ENCODE assay signal across 8 cellular contexts in the genomic region with DNA sequence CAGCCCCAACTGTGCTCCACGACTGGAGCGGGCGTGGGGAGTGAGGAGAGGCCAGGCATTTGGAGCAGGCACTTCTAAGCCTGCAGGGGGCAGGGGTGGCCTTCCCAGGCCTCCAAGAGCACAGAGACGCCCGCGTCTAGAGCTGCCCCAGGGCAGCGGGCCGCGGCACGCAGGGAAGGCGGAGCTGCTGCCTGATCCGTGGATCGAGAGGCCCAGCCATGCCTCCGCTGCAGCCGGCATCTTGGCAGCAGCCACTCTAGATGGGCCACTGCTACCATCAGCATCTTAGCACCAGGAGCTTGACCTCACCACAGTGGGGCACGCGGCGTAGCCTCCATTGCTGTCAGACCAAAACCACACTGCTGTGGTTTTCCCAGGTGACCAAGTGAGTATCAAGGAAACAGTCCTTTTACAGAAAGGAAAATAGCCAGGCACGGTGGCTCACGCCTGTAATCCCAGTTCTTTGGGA. TPM values are rescaled to one million over a fixed set of nuclear protein-coding genes. Genes with fewer than 3 reads are reported as not detected.
DNase-seq lines count a peak whose midpoint lies in the region; ATAC-seq, FAIRE-seq and TF ChIP-seq lines count a peak whose summit lies in the region.

No MANE protein-coding gene starts in this region.

- H3K9ac ChIP-seq in GM12878 (ENCODE audit: control insufficient read depth, insufficient read depth, low read length), result no peak overlapping the region

- in situ Hi-C loops in GM13977 (cut with MboI; ENCODE audit: low pct_unique_long_range_greater_than_20kb, low sequenced_read_pairs, unreplicated experiment) (no loop called here), GM12878 (cut with MboI) (no loop called here)

- H3K27ac ChIP-seq in A673 (ENCODE audit: low read depth, low read length, poor library complexity, severe bottlenecking), result no peak overlapping the region
- H3K27ac ChIP-seq in SJSA1, result no peak overlapping the region
- H3K27ac ChIP-seq in GM12878 (ENCODE audit: control insufficient read depth, insufficient read depth), result no peak overlapping the region

- no peak for TF ChIP-seq POLR2A in GM12878 (IDR thresholded peaks at IDR 0.05; ENCODE audit: low read depth, low read length)

- H3K36me3 Mint-ChIP-seq in immature natural killer cell, result no peaks in the 10 kb centered on the region

- intact Hi-C loops in A673 (cut with micrococcal nuclease; ENCODE audit: unreplicated experiment) (no loop called here), GM12878 (cut with micrococcal nuclease; ENCODE audit: unreplicated experiment) (no loop called here)

- RAD21 ChIA-PET in GM12878 (lab: Charles Lee; ENCODE audit: unreplicated experiment), result no interaction called here

- H3K4me3 ChIP-seq in A673 (ENCODE audit: low read depth, low read length, poor library complexity, severe bottlenecking) (no peak overlapping the region), SJSA1 (no peak overlapping the region), GM12878 (no peak overlapping the region)

- FAIRE-seq in GM12878 (lab: Jason Lieb, UNC), result no peak

- H3K4me3 Mint-ChIP-seq in immature natural killer cell, result peak overlapping the region in 3 of 5 donors; percentile 16 to 68 (median 21)

- peaks cover 0 to 4% (median 2%) of the 10 kb centered on the region in 3 donors for H3K27me3 Mint-ChIP-seq in immature natural killer cell (ENCODE audit: low read depth in 3 of 3)

- H3K27me3 ChIP-seq in A673 (replicated peaks; ENCODE audit: insufficient read depth, low read depth, low read length, poor library complexity) (no peaks in the 10 kb centered on the region), SJSA1 (replicated peaks) (no peaks in the 10 kb centered on the region), GM12878 (replicated peaks in 1 of 2; ENCODE audit: control insufficient read depth in 2 of 2, insufficient read depth in 2 of 2, low read length in 1 of 2) (no peaks in the 10 kb centered on the region)

- peak overlapping the region; percentile 34 for H2AFZ ChIP-seq in GM12878 (ENCODE audit: control insufficient read depth, low read depth, low read length)

- WGBS in GM12878 (ENCODE audit: insufficient coverage, insufficient replicate concordance, low lambda C conversion rate, missing lambda C conversion rate), result 13% methylated on average over 20 of the region's 20 CpGs

- peak; percentile 74 for TF ChIP-seq RAD21 in GM12878 (IDR thresholded peaks at IDR 0.05; ENCODE audit: insufficient read depth, low read depth, low read length)

- H3K9me3 ChIP-seq in A673 (ENCODE audit: low read depth, low read length, poor library complexity, severe bottlenecking) (no peaks in the 10 kb centered on the region), SJSA1 (replicated peaks) (no peaks in the 10 kb centered on the region), GM12878 (replicated peaks; ENCODE audit: control insufficient read depth, insufficient read depth, low read length) (no peaks in the 10 kb centered on the region)

- CTCF ChIA-PET in A673 (lab: Charles Lee), result no interaction called here
- CTCF ChIA-PET in GM12878 (lab: Yijun Ruan, JAX), result interaction anchor here (0.6 to 1.0 kb wide), 2 partner anchors 100 to 171 kb away, joined by 3 read pairs; a partner anchor contains a TSS

- no peaks in the 10 kb centered on the region for H3K79me2 ChIP-seq in GM12878 (ENCODE audit: control insufficient read depth, insufficient read depth, low read length)

- peak; percentile 77 for ATAC-seq in GM12878
- ATAC-seq in GM21576 (IDR thresholded peaks at IDR 0.05; ENCODE audit: unreplicated experiment), result no peak
- no peak for ATAC-seq in GM21526 (IDR thresholded peaks at IDR 0.05; ENCODE audit: low FRiP score, unreplicated experiment)

- no peak for TF ChIP-seq EP300 in GM12878 (IDR thresholded peaks at IDR 0.05; ENCODE audit: borderline replicate concordance in 1 of 2, control insufficient read depth in 1 of 2, low read depth in 2 of 2, low read length in 2 of 2)

- TF ChIP-seq CTCF in A673 (conservative IDR thresholded peaks at IDR 0.05; ENCODE audit: low read depth, low read length), result peak; percentile 40; the same call in 1 of the 2 replicates
- peak; percentile 79 for TF ChIP-seq CTCF in GM13977 (IDR thresholded peaks at IDR 0.05; ENCODE audit: extremely low read depth, insufficient read depth, missing control alignments)
- TF ChIP-seq CTCF in GM12878 (IDR thresholded peaks at IDR 0.05 in 2 of 3, conservative IDR thresholded peaks at IDR 0.05 in 1 of 3; ENCODE audit: control insufficient read depth in 2 of 3, extremely low read depth in 1 of 3, insufficient read depth in 1 of 3, low read depth in 3 of 3, low read length in 3 of 3), result peak; percentile 43 to 56 (median 46); a peak in 4 of 6 replicates

- no peaks in the 10 kb centered on the region for H3K9me3 Mint-ChIP-seq in immature natural killer cell

- DNase-seq in A673 (ENCODE audit: low spot score) (peak; percentile 56), GM13977 (ENCODE audit: low spot score) (peak; percentile 68), SJSA1 (ENCODE audit: low read depth in 1 of 2, low spot score in 2 of 2) (peak; percentile 61 to 81), GM12878 (ENCODE audit: low read depth, low spot score) (no peak), immature natural killer cell (peak; percentile 18 to 45 (median 22))
- peak; percentile 24 to 42 (median 32) for DNase-seq in stimulated activated CD4-positive, alpha-beta T cell treated with anti-CD3 and anti-CD28 coated beads, Interleukin-12 subunit alpha, Interleukin-12 subunit beta, amount 100 ng/mL, for 48 hours (ENCODE audit: low read depth in 2 of 3, low spot score in 1 of 3)

- no peak overlapping the region for H3K27ac Mint-ChIP-seq in immature natural killer cell

- peaks cover 7 to 13% of the 10 kb centered on the region in 2 donors for H3K4me1 Mint-ChIP-seq in immature natural killer cell

- no peaks in the 10 kb centered on the region for H3K36me3 ChIP-seq in A673 (ENCODE audit: insufficient read depth, low read length, poor library complexity, severe bottlenecking)
- no peaks in the 10 kb centered on the region for H3K36me3 ChIP-seq in SJSA1
- H3K36me3 ChIP-seq in GM12878 (ENCODE audit: control insufficient read depth in 2 of 2, insufficient read depth in 2 of 2, low read length in 1 of 2), result no peaks in the 10 kb centered on the region

- no TSS peak for BruUV-seq in A673 (replicated peaks; lab: Mats Ljungman, UMichigan)
- BruUV-seq in GM12878 (replicated peaks; lab: Mats Ljungman, UMichigan), result no TSS peak

- H3K4me2 ChIP-seq in GM12878 (ENCODE audit: control insufficient read depth, insufficient read depth), result no peak overlapping the region

- SMC1A ChIA-PET in GM12878 (lab: Charles Lee; ENCODE audit: uncharacterized antibody, unreplicated experiment), result no interaction called here

- H4K20me1 ChIP-seq in GM12878 (ENCODE audit: control insufficient read depth, insufficient read depth), result no peaks in the 10 kb centered on the region

- POLR2A ChIA-PET in A673 (lab: Charles Lee; ENCODE audit: low non-redundant PET), result no interaction called here
- POLR2A ChIA-PET in GM12878 (lab: Charles Lee), result no interaction called here

- H3K4me1 ChIP-seq in A673 (ENCODE audit: insufficient read depth, low read length, poor library complexity, severe bottlenecking) (peaks cover 8% of the 10 kb centered on the region), SJSA1 (replicated peaks) (peaks cover 7% of the 10 kb centered on the region), GM12878 (ENCODE audit: control insufficient read depth, insufficient read depth, low read length) (no peaks in the 10 kb centered on the region)

RNA-seq across cellular contexts. Expression of a gene that starts 20.4 kb away (rescaled TPM):
- total RNA-seq in A673 (2021) (69.9 and 73.0 TPM in 2 replicates), GM12878 (2014; rRNA removed) (27.6 and 35.7 TPM in 2 replicates), GM12878 (2014; rRNA removed; fragmentation: Illumina TruSeq; extraction: Trizol) (20.1 and 22.7 TPM in 2 replicates), GM12878 (2021) (26.5 and 26.7 TPM in 2 replicates)
- total RNA-seq in SJSA1 (2014; rRNA removed; shearing (Covaris generic)), result 157 and 203 TPM in 2 replicates
- 85.3 and 88.7 TPM in 2 replicates for total RNA-seq in GM12878 (2013; cell fraction: nucleolus; rRNA removed)
- 27.1 TPM for polyA plus RNA-seq in GM12878 (2011; ENCODE audit: low read depth)
- polyA plus RNA-seq in GM12878 (2011; rRNA removed) (66.9 and 73.7 TPM in 2 replicates), GM12878 (2014; fragmentation: Illumina TruSeq; extraction: Trizol) (20.7 and 24.4 TPM in 2 replicates), GM12878 (2014; fragmentation: Nextera tagmentation; extraction: Ambion mirVana) (1 to 10 TPM; 1.0 to 2.5 TPM), GM12878 (2014; rRNA removed) (34.4 and 37.1 TPM in 2 replicates), GM12878 (2016; fragmentation: Nextera tagmentation; extraction: Ambion mirVana) (10 to 100 TPM; 26.7 to 31.2 TPM), immature natural killer cell (10 to 100 TPM; 34.3 to 65.5 (median 48.9) TPM)
- polyA plus RNA-seq in GM12878 (2011; cell fraction: cytosol; rRNA removed), result 63.8 and 67.7 TPM in 2 replicates
- polyA plus RNA-seq in GM12878 (2011; cell fraction: nucleus; rRNA removed), result 167 and 250 TPM in 2 replicates
- polyA plus RNA-seq in GM12878 (2012), result 44.4 and 51.0 TPM in 2 replicates
- 33.8 and 47.2 TPM in 2 replicates for polyA minus RNA-seq in GM12878 (2011; rRNA and poly(A)+ RNA removed)
- 17.6 and 23.0 TPM in 2 replicates for polyA minus RNA-seq in GM12878 (2011; cell fraction: cytosol; rRNA and poly(A)+ RNA removed)
- 35.7 and 37.6 TPM in 2 replicates for polyA minus RNA-seq in GM12878 (2011; cell fraction: nucleus; rRNA and poly(A)+ RNA removed)

RNA-seq across cellular contexts. Expression of a gene that starts 29.8 kb away (rescaled TPM):
- total RNA-seq in A673 (2021) (3.2 and 4.8 TPM in 2 replicates), GM12878 (2014; rRNA removed) (0.65 and 2.3 TPM in 2 replicates), GM12878 (2014; rRNA removed; fragmentation: Illumina TruSeq; extraction: Trizol) (0.36 and 0.41 TPM in 2 replicates), GM12878 (2021) (1.6 and 1.9 TPM in 2 replicates)
- total RNA-seq in SJSA1 (2014; rRNA removed; shearing (Covaris generic)), result 11.2 and 30.9 TPM in 2 replicates
- 4.1 and 4.6 TPM in 2 replicates for total RNA-seq in GM12878 (2013; cell fraction: nucleolus; rRNA removed)
- 1.0 TPM for polyA plus RNA-seq in GM12878 (2011; ENCODE audit: low read depth)
- polyA plus RNA-seq in GM12878 (2011; rRNA removed) (0.98 and 1.2 TPM in 2 replicates), GM12878 (2014; fragmentation: Illumina TruSeq; extraction: Trizol) (0.11 and 0.94 TPM in 2 replicates), GM12878 (2014; fragmentation: Nextera tagmentation; extraction: Ambion mirVana) (under 1 TPM; 0.06 to 0.42 TPM), GM12878 (2014; rRNA removed) (2.4 and 3.2 TPM in 2 replicates), GM12878 (2016; fragmentation: Nextera tagmentation; extraction: Ambion mirVana) (1 to 10 TPM; 2.4 to 2.8 TPM), immature natural killer cell (1 to 10 TPM; 3.1 to 4.4 (median 3.9) TPM)
- 1.8 TPM in 2 replicates for polyA plus RNA-seq in GM12878 (2011; cell fraction: cytosol; rRNA removed)
- polyA plus RNA-seq in GM12878 (2011; cell fraction: nucleus; rRNA removed), result 2.9 and 3.5 TPM in 2 replicates
- polyA plus RNA-seq in GM12878 (2012), result 3.5 and 6.7 TPM in 2 replicates
- 0.44 and 1.5 TPM in 2 replicates for polyA minus RNA-seq in GM12878 (2011; rRNA and poly(A)+ RNA removed)
- not detected in 2 replicates for polyA minus RNA-seq in GM12878 (2011; cell fraction: cytosol; rRNA and poly(A)+ RNA removed)
- 0.36 and 0.86 TPM in 2 replicates for polyA minus RNA-seq in GM12878 (2011; cell fraction: nucleus; rRNA and poly(A)+ RNA removed)

RNA-seq across cellular contexts. Expression of a gene that starts 47.8 kb away (rescaled TPM):
- 35.4 and 43.2 TPM in 2 replicates for total RNA-seq in A673 (2021)
- total RNA-seq in SJSA1 (2014; rRNA removed; shearing (Covaris generic)), result 47.2 and 53.4 TPM in 2 replicates
- 10.7 and 15.8 TPM in 2 replicates for total RNA-seq in GM12878 (2013; cell fraction: nucleolus; rRNA removed)
- total RNA-seq in GM12878 (2014; rRNA removed), result 23.3 and 23.8 TPM in 2 replicates
- total RNA-seq in GM12878 (2014; rRNA removed; fragmentation: Illumina TruSeq; extraction: Trizol), result 21.5 and 22.6 TPM in 2 replicates
- total RNA-seq in GM12878 (2021), result 29.5 and 30.9 TPM in 2 replicates
- 40.2 TPM for polyA plus RNA-seq in GM12878 (2011; ENCODE audit: low read depth)
- 15.9 and 24.8 TPM in 2 replicates for polyA plus RNA-seq in GM12878 (2011; rRNA removed)
- polyA plus RNA-seq in GM12878 (2011; cell fraction: cytosol; rRNA removed), result 21.4 and 23.7 TPM in 2 replicates
- polyA plus RNA-seq in GM12878 (2011; cell fraction: nucleus; rRNA removed), result 21.1 and 27.5 TPM in 2 replicates
- 31.4 and 42.8 TPM in 2 replicates for polyA plus RNA-seq in GM12878 (2012)
- polyA plus RNA-seq in GM12878 (2014; fragmentation: Illumina TruSeq; extraction: Trizol), result 27.2 and 29.2 TPM in 2 replicates
- 1 to 10 TPM; 1.8 to 6.3 TPM for polyA plus RNA-seq in GM12878 (2014; fragmentation: Nextera tagmentation; extraction: Ambion mirVana)
- polyA plus RNA-seq in GM12878 (2014; rRNA removed), result 27.3 and 28.1 TPM in 2 replicates
- polyA plus RNA-seq in GM12878 (2016; fragmentation: Nextera tagmentation; extraction: Ambion mirVana), result 10 to 100 TPM; 47.5 to 50.5 TPM
- 8.9 and 13.3 TPM in 2 replicates for polyA minus RNA-seq in GM12878 (2011; rRNA and poly(A)+ RNA removed)
- polyA minus RNA-seq in GM12878 (2011; cell fraction: cytosol; rRNA and poly(A)+ RNA removed), result 8.2 and 8.5 TPM in 2 replicates
- polyA minus RNA-seq in GM12878 (2011; cell fraction: nucleus; rRNA and poly(A)+ RNA removed), result 3.1 and 7.4 TPM in 2 replicates
- 10 to 100 TPM; 23.7 to 76.6 (median 47.3) TPM for polyA plus RNA-seq in immature natural killer cell
